ENCODE assay signal across 7 cellular contexts in genomic region chr2:161423351-161424178, GRCh38. TPM values are rescaled to one million over a fixed set of nuclear protein-coding genes. Genes with fewer than 3 reads are reported as not detected.
DNase-seq lines count a peak whose midpoint lies in the region; ATAC-seq, FAIRE-seq and TF ChIP-seq lines count a peak whose summit lies in the region.

No MANE protein-coding gene starts in this region.

- peaks cover 11% of the 10 kb centered on the region for H3K9me3 Mint-ChIP-seq in astrocyte (ENCODE audit: unreplicated experiment)

- peaks cover 84% of the 10 kb centered on the region for H3K27me3 Mint-ChIP-seq in astrocyte (ENCODE audit: low read depth, unreplicated experiment)

- ATAC-seq in HG02885 (IDR thresholded peaks at IDR 0.05; ENCODE audit: poor library complexity, unreplicated experiment) (peak; percentile 39), HG03378 (IDR thresholded peaks at IDR 0.05; ENCODE audit: unreplicated experiment) (no peak)
- ATAC-seq in stimulated activated naive CD8-positive, alpha-beta T cell treated with anti-CD3 and anti-CD28 coated beads, Interleukin-15, Interleukin-2, amounts not matched to agents 100 U/mL and 50 U/mL, for 24 hours = peak; percentile 25

- no peaks in the 10 kb centered on the region for H3K79me2 ChIP-seq in astrocyte (ENCODE audit: insufficient read depth, low read length)

- H2AFZ ChIP-seq in astrocyte (ENCODE audit: low read depth, low read length) = peak overlapping the region; percentile 73

- FAIRE-seq in astrocyte (lab: Jason Lieb, UNC) = no peak

- H3K9me3 ChIP-seq in astrocyte (ENCODE audit: insufficient read depth, low read depth, low read length) = no peaks in the 10 kb centered on the region

- H3K4me2 ChIP-seq in astrocyte (ENCODE audit: low read length) = peak overlapping the region; percentile 71

- peak overlapping the region; percentile 67 for H3K4me3 Mint-ChIP-seq in astrocyte (ENCODE audit: unreplicated experiment)

- peaks cover 100% of the 10 kb centered on the region for H3K27me3 ChIP-seq in astrocyte (ENCODE audit: insufficient read depth, low read length)

- H3K27ac ChIP-seq in astrocyte (ENCODE audit: low read depth, low read length) = no peak overlapping the region

- H3K36me3 Mint-ChIP-seq in astrocyte (ENCODE audit: low read depth, unreplicated experiment) = peaks cover 6% of the 10 kb centered on the region

- H3K27ac Mint-ChIP-seq in astrocyte (ENCODE audit: unreplicated experiment) = no peak overlapping the region

- no peak for DNase-seq in astrocyte (ENCODE audit: low read depth)
- DNase-seq in iPS-NIHi7 (ENCODE audit: extremely low spot score) = peak; percentile 52
- DNase-seq in stimulated activated naive CD8-positive, alpha-beta T cell treated with anti-CD3 and anti-CD28 coated beads, Interleukin-15, Interleukin-2, amounts not matched to agents 100 U/mL and 50 U/mL, for 24 hours = no peak
- DNase-seq in SKM-1 treated with dmso at 0.1 percent for 144 hours (lab: John Stamatoyannopoulos, UW; ENCODE audit: unreplicated experiment) = no peak
- DNase-seq in hypothalamus (lab: John Stamatoyannopoulos, UW) = no peak

- peaks cover 8% of the 10 kb centered on the region for H3K4me1 ChIP-seq in astrocyte (ENCODE audit: insufficient read depth, low read length)

- H3K36me3 ChIP-seq in astrocyte (ENCODE audit: insufficient read depth, low read length) = no peaks in the 10 kb centered on the region

- no peak for TF ChIP-seq CTCF in astrocyte (IDR thresholded peaks at IDR 0.05; ENCODE audit: insufficient read depth, low read depth, low read length)

- peaks cover 15% of the 10 kb centered on the region for H4K20me1 ChIP-seq in astrocyte (ENCODE audit: insufficient read depth, low read length)

- peaks cover 3% of the 10 kb centered on the region for H3K4me1 Mint-ChIP-seq in astrocyte (ENCODE audit: low read depth, unreplicated experiment)

- H3K9ac ChIP-seq in astrocyte (ENCODE audit: low read length) = no peak overlapping the region

- H3K4me3 ChIP-seq in astrocyte (ENCODE audit: insufficient read depth, low read depth, low read length) = peak overlapping the region; percentile 35

RNA-seq across cellular contexts. Expression of gene TBR1, which starts 7.5 kb away (rescaled TPM):
- total RNA-seq in astrocyte = not detected in 2 replicates
